ENCODE assay signal across 31 cellular contexts in genomic region chr17:78952706-78953105, GRCh38. TPM values are rescaled to one million over a fixed set of nuclear protein-coding genes. Genes with fewer than 3 reads are reported as not detected.
DNase-seq lines count a peak whose midpoint lies in the region; ATAC-seq and TF ChIP-seq lines count a peak whose summit lies in the region.
"Had no signal": no experiment of that assay in that cellular context is flagged by ENCODE, and none has a peak within 500 bp of the region (broad histone marks: within the 10 kb centered on the region; RNA-seq: fewer than 3 reads in every experiment).

No MANE protein-coding gene starts in this region.

- no peak for TF ChIP-seq EP300 in transverse colon (IDR thresholded peaks at IDR 0.05; ENCODE audit: low read depth)

- H3K9ac ChIP-seq in neural progenitor cell, result no peak overlapping the region
- H3K9ac ChIP-seq: KMS-11 had no signal

- WGBS in right cardiac atrium, result 87% methylated on average over 10 of the region's 10 CpGs
- 81% methylated on average over 10 of the region's 10 CpGs; no CpG with 5 or more reads in 1 of the 2 donors for WGBS in transverse colon (ENCODE audit: low coverage in 1 of 2), 2 donors

- no peaks in the 10 kb centered on the region for H3K79me2 ChIP-seq in neural progenitor cell (ENCODE audit: low read depth)

- H3K4me3 ChIP-seq in right cardiac atrium (ENCODE audit: low read length), result no peak overlapping the region
- H3K4me3 ChIP-seq in neural progenitor cell, result no peak overlapping the region
- no peak overlapping the region for H3K4me3 ChIP-seq in transverse colon
- H3K4me3 ChIP-seq: gastrocnemius medialis, left lung, prostate gland had no signal

- no peaks in the 10 kb centered on the region for H3F3A ChIP-seq in neural progenitor cell (ENCODE audit: low read depth)

- in situ Hi-C loops in transverse colon (cut with MboI; ENCODE audit: low pct_ligation_motif_present in 1 of 4, low pct_unique_long_range_greater_than_20kb in 1 of 4, low sequenced_read_pairs in 3 of 4), result no loop called here

- H3K27ac ChIP-seq in right cardiac atrium (ENCODE audit: low read length), result no peak overlapping the region
- H3K27ac ChIP-seq in neural progenitor cell, result no peak overlapping the region
- H3K27ac ChIP-seq in transverse colon, result peak overlapping the region; percentile 10 to 61 (median 36)
- H3K27ac ChIP-seq: C4-2B, gastrocnemius medialis, KMS-11, left lung had no signal

- H3K9me3 ChIP-seq in right cardiac atrium (ENCODE audit: control insufficient read depth, low read length) (peaks cover 2% of the 10 kb centered on the region), neural progenitor cell (ENCODE audit: low read depth) (no peaks in the 10 kb centered on the region), transverse colon (peaks cover 0 to 8% of the 10 kb centered on the region in 2 donors)
- H3K9me3 ChIP-seq: prostate gland had no signal

- POLR2A ChIA-PET in activated CD8-positive, alpha-beta T cell treated with anti-CD3 and anti-CD28 coated beads for 36 hours (lab: Charles Lee), result interaction anchor here (0.6 to 0.7 kb wide), 2 partner anchors 32 to 89 kb away, joined by 3 read pairs; no protein-coding TSS in a partner anchor

- ATAC-seq in right cardiac atrium, result peak; percentile 12 to 15
- no peak for ATAC-seq in activated T-cell treated with anti-CD3 and anti-CD28 coated beads, Interleukin-2, amount 50 U/mL, for 72 hours (replicated peaks in 1 of 2)
- ATAC-seq in activated CD8-positive, alpha-beta T cell treated with anti-CD3 and anti-CD28 coated beads for 36 hours, result no peak
- ATAC-seq: activated CD8-positive, alpha-beta T cell treated with anti-CD3 and anti-CD28 coated beads, Interleukin-2, amount 10 ng/mL, durations not matched to agents 7 days and 5 days; esophagus mucosa; gastrocnemius medialis; HCT116 had no signal

- H3K27ac Mint-ChIP-seq in brain, result peak overlapping the region in 3 of 5 experiments; percentile 60 to 99 (median 96)
- peak overlapping the region; percentile 50 for H3K27ac Mint-ChIP-seq in neural progenitor cell
- no peak overlapping the region for H3K27ac Mint-ChIP-seq in activated T-cell treated with anti-CD3 and anti-CD28 coated beads, Interleukin-2, amount 50 U/mL, for 72 hours
- H3K27ac Mint-ChIP-seq in activated CD8-positive, alpha-beta T cell treated with anti-CD3 and anti-CD28 coated beads for 36 hours, result no peak overlapping the region
- H3K27ac Mint-ChIP-seq: activated CD8-positive, alpha-beta T cell treated with anti-CD3 and anti-CD28 coated beads, Interleukin-2, amount 10 ng/mL, durations not matched to agents 7 days and 5 days; activated naive CD8-positive, alpha-beta T cell; dendritic cell treated with granulocyte-macrophage colony-stimulating factor and Interleukin-4, amounts not matched to agents 40 ng/mL and 50 ng/mL, for 4 days; immature natural killer cell had no signal

- TF ChIP-seq POLR2A in transverse colon (IDR thresholded peaks at IDR 0.05), result no peak

- intact Hi-C loops in right cardiac atrium (cut with DNase I) (no loop called here), transverse colon (cut with DNase I; ENCODE audit: low total_unique reads) (no loop called here)
- intact Hi-C loops in activated CD8-positive, alpha-beta T cell treated with anti-CD3 and anti-CD28 coated beads for 36 hours (cut with micrococcal nuclease), result no loop called here

- DNase-seq in right cardiac atrium (peak in 2 of 3 donors; percentile 50 to 63), neural progenitor cell (ENCODE audit: low spot score) (no peak), transverse colon (no peak), OCI-M2 (lab: John Stamatoyannopoulos, UW; ENCODE audit: unreplicated experiment) (no peak)
- no peak for DNase-seq in activated T-cell treated with anti-CD3 and anti-CD28 coated beads, Interleukin-2, amount 50 U/mL, for 72 hours
- no peak for DNase-seq in activated CD8-positive, alpha-beta T cell treated with anti-CD3 and anti-CD28 coated beads for 36 hours
- DNase-seq: activated CD4-positive, alpha-beta T cell treated with anti-CD3 and anti-CD28 coated beads for 1 hour; activated CD8-positive, alpha-beta T cell treated with anti-CD3 and anti-CD28 coated beads, Interleukin-2, amount 10 ng/mL, durations not matched to agents 7 days and 5 days; activated effector memory CD4-positive, alpha-beta T cell treated with Interleukin-2 at 50 U/mL for 16 hours; aorta; caudate nucleus; DND-41; endodermal cell; gastrocnemius medialis; hippocampal formation; immature natural killer cell; left lung; NCI-H146; NCI-H446 treated with DMSO at 0.1 percent for 48 hours; NCI-H82; stimulated activated naive CD4-positive, alpha-beta T cell treated with Interleukin-2 at 50 U/mL for 16 hours; T-helper 2 cell had no signal

- CTCF ChIA-PET in activated CD8-positive, alpha-beta T cell treated with anti-CD3 and anti-CD28 coated beads for 36 hours (lab: Charles Lee), result interaction anchor here (1.3 to 2.7 kb wide), 2 partner anchors 19 to 87 kb away, joined by 3 to 13 read pairs; no protein-coding TSS in a partner anchor

- H3K4me3 Mint-ChIP-seq in brain (no peak overlapping the region), neural progenitor cell (no peak overlapping the region)
- no peak overlapping the region for H3K4me3 Mint-ChIP-seq in activated T-cell treated with anti-CD3 and anti-CD28 coated beads, Interleukin-2, amount 50 U/mL, for 72 hours
- no peak overlapping the region for H3K4me3 Mint-ChIP-seq in activated CD8-positive, alpha-beta T cell treated with anti-CD3 and anti-CD28 coated beads for 36 hours
- H3K4me3 Mint-ChIP-seq: activated CD8-positive, alpha-beta T cell treated with anti-CD3 and anti-CD28 coated beads, Interleukin-2, amount 10 ng/mL, durations not matched to agents 7 days and 5 days; activated naive CD8-positive, alpha-beta T cell; dendritic cell treated with granulocyte-macrophage colony-stimulating factor and Interleukin-4, amounts not matched to agents 40 ng/mL and 50 ng/mL, for 4 days; endodermal cell; immature natural killer cell; neural crest cell had no signal

- TF ChIP-seq CTCF in brain (conservative IDR thresholded peaks at IDR 0.05) (no peak), neural progenitor cell (IDR thresholded peaks at IDR 0.05) (no peak), transverse colon (IDR thresholded peaks at IDR 0.05) (no peak)
- no peak for TF ChIP-seq CTCF in activated CD8-positive, alpha-beta T cell treated with anti-CD3 and anti-CD28 coated beads for 36 hours (IDR thresholded peaks at IDR 0.05)

- H3K4me1 ChIP-seq in right cardiac atrium (ENCODE audit: control insufficient read depth, insufficient read depth, low read length), result no peaks in the 10 kb centered on the region
- peaks cover 4% of the 10 kb centered on the region for H3K4me1 ChIP-seq in neural progenitor cell
- peaks cover under 1 to 16% (median 6%) of the 10 kb centered on the region in 4 donors for H3K4me1 ChIP-seq in transverse colon
- H3K4me1 ChIP-seq: gastrocnemius medialis, left lung, prostate gland had no signal

- H3K4me1 Mint-ChIP-seq in brain (peaks cover 61% of the 10 kb centered on the region), neural progenitor cell (peaks cover 65% of the 10 kb centered on the region)
- H3K4me1 Mint-ChIP-seq in activated T-cell treated with anti-CD3 and anti-CD28 coated beads, Interleukin-2, amount 50 U/mL, for 72 hours (ENCODE audit: low read depth), result peaks cover 9% of the 10 kb centered on the region
- no peaks in the 10 kb centered on the region for H3K4me1 Mint-ChIP-seq in activated CD8-positive, alpha-beta T cell treated with anti-CD3 and anti-CD28 coated beads for 36 hours (ENCODE audit: low read depth)
- H3K4me1 Mint-ChIP-seq: immature natural killer cell had no signal

- H3K36me3 Mint-ChIP-seq in brain, result peaks cover 8% of the 10 kb centered on the region
- H3K36me3 Mint-ChIP-seq in neural progenitor cell, result peaks cover 4% of the 10 kb centered on the region
- H3K36me3 Mint-ChIP-seq in activated T-cell treated with anti-CD3 and anti-CD28 coated beads, Interleukin-2, amount 50 U/mL, for 72 hours (ENCODE audit: insufficient read depth in 2 of 2), result peaks cover 8 to 10% of the 10 kb centered on the region in 2 donors
- H3K36me3 Mint-ChIP-seq in activated CD8-positive, alpha-beta T cell treated with anti-CD3 and anti-CD28 coated beads for 36 hours (ENCODE audit: low read depth), result peaks cover 2% of the 10 kb centered on the region
- H3K36me3 Mint-ChIP-seq: immature natural killer cell had no signal

- H3K9me3 Mint-ChIP-seq in brain (peaks cover 21 to 36% (median 27%) of the 10 kb centered on the region in 5 experiments), neural progenitor cell (peaks cover 21% of the 10 kb centered on the region)
- H3K9me3 Mint-ChIP-seq in activated T-cell treated with anti-CD3 and anti-CD28 coated beads, Interleukin-2, amount 50 U/mL, for 72 hours, result peaks cover 1 to 8% of the 10 kb centered on the region in 2 donors
- peaks cover 18% of the 10 kb centered on the region for H3K9me3 Mint-ChIP-seq in activated CD8-positive, alpha-beta T cell treated with anti-CD3 and anti-CD28 coated beads for 36 hours

- H3K36me3 ChIP-seq in neural progenitor cell (no peaks in the 10 kb centered on the region), transverse colon (no peaks in the 10 kb centered on the region)
- H3K36me3 ChIP-seq: gastrocnemius medialis, left lung, prostate gland had no signal

- H3K27me3 ChIP-seq in right cardiac atrium (ENCODE audit: control insufficient read depth, insufficient read depth), result no peaks in the 10 kb centered on the region
- no peaks in the 10 kb centered on the region for H3K27me3 ChIP-seq in neural progenitor cell
- H3K27me3 ChIP-seq in transverse colon, result no peaks in the 10 kb centered on the region
- H3K27me3 ChIP-seq: gastrocnemius medialis, left lung had no signal

- no peak overlapping the region for H2AFZ ChIP-seq in neural progenitor cell (replicated peaks)

- H3K4me2 ChIP-seq in neural progenitor cell, result no peak overlapping the region
- H3K4me2 ChIP-seq: KMS-11 had no signal

- no peaks in the 10 kb centered on the region for H4K20me1 ChIP-seq in neural progenitor cell (ENCODE audit: low read depth)

- no peaks in the 10 kb centered on the region for H3K27me3 Mint-ChIP-seq in brain
- H3K27me3 Mint-ChIP-seq in neural progenitor cell (ENCODE audit: insufficient read depth, low read depth), result peaks cover 22% of the 10 kb centered on the region
- H3K27me3 Mint-ChIP-seq in activated T-cell treated with anti-CD3 and anti-CD28 coated beads, Interleukin-2, amount 50 U/mL, for 72 hours (ENCODE audit: low read depth), result no peaks in the 10 kb centered on the region
- H3K27me3 Mint-ChIP-seq in activated CD8-positive, alpha-beta T cell treated with anti-CD3 and anti-CD28 coated beads for 36 hours, result no peaks in the 10 kb centered on the region
- H3K27me3 Mint-ChIP-seq: activated naive CD8-positive, alpha-beta T cell had no signal

RNA-seq across cellular contexts. Expression of gene LGALS3BP, which starts 27.0 kb away (rescaled TPM):
- polyA plus RNA-seq in brain (ENCODE audit: insufficient read depth, low read depth, low replicate concordance) (265 TPM), right cardiac atrium (397 TPM)
- total RNA-seq in right cardiac atrium (100 to 1,000 TPM; 439 to 581 (median 506) TPM), neural progenitor cell (ENCODE audit: low replicate concordance) (17.5 and 64.3 TPM in 2 replicates), transverse colon (1,000 to 10,000 TPM in 2 of 4 donors, 100 to 1,000 TPM in 2; 796 to 1,440 (median 1,077) TPM)
- total RNA-seq in activated T-cell treated with anti-CD3 and anti-CD28 coated beads, Interleukin-2, amount 50 U/mL, for 72 hours, result 10 to 100 TPM; 23.1 to 28.2 TPM
- 10 to 100 TPM; 41.4 to 50.8 TPM for total RNA-seq in activated CD8-positive, alpha-beta T cell treated with anti-CD3 and anti-CD28 coated beads for 36 hours

RNA-seq across cellular contexts. Expression of gene TIMP2, which starts 27.5 kb away (rescaled TPM):
- polyA plus RNA-seq in brain (ENCODE audit: insufficient read depth, low read depth, low replicate concordance), result 314 TPM
- total RNA-seq in right cardiac atrium, result 100 to 1,000 TPM; 153 to 183 (median 168) TPM
- 86.9 TPM for polyA plus RNA-seq in right cardiac atrium
- 19.8 and 22.3 TPM in 2 replicates for total RNA-seq in neural progenitor cell (ENCODE audit: low replicate concordance)
- 10 to 100 TPM; 32.2 to 70.7 (median 54.6) TPM for total RNA-seq in transverse colon
- 1 to 10 TPM; 2.6 to 4.1 TPM for total RNA-seq in activated T-cell treated with anti-CD3 and anti-CD28 coated beads, Interleukin-2, amount 50 U/mL, for 72 hours
- total RNA-seq in activated CD8-positive, alpha-beta T cell treated with anti-CD3 and anti-CD28 coated beads for 36 hours, result 1 to 10 TPM; 2.4 to 2.5 TPM

RNA-seq across cellular contexts. Expression of gene CEP295NL, which starts 49.7 kb away (rescaled TPM):
- polyA plus RNA-seq in brain (ENCODE audit: insufficient read depth, low read depth, low replicate concordance), result 0.20 TPM
- 1 to 10 TPM in 2 of 4 donors, under 1 TPM in 2; 0.76 to 1.3 (median 1.0) TPM for total RNA-seq in right cardiac atrium
- polyA plus RNA-seq in right cardiac atrium, result 0.57 TPM
- total RNA-seq in neural progenitor cell (ENCODE audit: low replicate concordance), result 0.28 and 0.39 TPM in 2 replicates
- total RNA-seq in transverse colon, result 1 to 10 TPM; 1.8 to 3.0 (median 2.5) TPM
- total RNA-seq in activated T-cell treated with anti-CD3 and anti-CD28 coated beads, Interleukin-2, amount 50 U/mL, for 72 hours, result under 1 TPM; 0.12 to 0.19 TPM
- under 1 TPM in 1 of 2 experiments, not detected in 1; 0.18 TPM for total RNA-seq in activated CD8-positive, alpha-beta T cell treated with anti-CD3 and anti-CD28 coated beads for 36 hours
- polyA plus RNA-seq: immature natural killer cell had no signal

RNA-seq across cellular contexts. Expression of gene CANT1, which starts 56.9 kb away (rescaled TPM):
- 64.2 TPM for polyA plus RNA-seq in brain (ENCODE audit: insufficient read depth, low read depth, low replicate concordance)
- 10 to 100 TPM; 28.1 to 38.8 (median 33.3) TPM for total RNA-seq in right cardiac atrium
- polyA plus RNA-seq in right cardiac atrium, result 13.6 TPM
- total RNA-seq in neural progenitor cell (ENCODE audit: low replicate concordance), result 24.3 and 61.3 TPM in 2 replicates
- total RNA-seq in transverse colon, result 100 to 1,000 TPM in 3 of 4 donors, 10 to 100 TPM in 1; 89.4 to 231 (median 138) TPM
- total RNA-seq in activated T-cell treated with anti-CD3 and anti-CD28 coated beads, Interleukin-2, amount 50 U/mL, for 72 hours, result 10 to 100 TPM; 52.9 to 58.1 TPM
- 10 to 100 TPM; 41.4 to 48.2 TPM for total RNA-seq in activated CD8-positive, alpha-beta T cell treated with anti-CD3 and anti-CD28 coated beads for 36 hours

Comparison
In these comparisons a context has a peak if more than half of its experiments do, and no peak if none do; other contexts are left out.
1. H3K27ac Mint-ChIP-seq: peak in brain (3 of 5) and neural progenitor cell (single experiment); none in activated T-cell treated with anti-CD3 and anti-CD28 coated beads, Interleukin-2, amount 50 U/mL, for 72 hours (single experiment) and activated CD8-positive, alpha-beta T cell treated with anti-CD3 and anti-CD28 coated beads for 36 hours (single experiment).
2. ATAC-seq: peak in right cardiac atrium (2 of 2); none in activated T-cell treated with anti-CD3 and anti-CD28 coated beads, Interleukin-2, amount 50 U/mL, for 72 hours (0 of 2) and activated CD8-positive, alpha-beta T cell treated with anti-CD3 and anti-CD28 coated beads for 36 hours (single experiment).
3. DNase-seq: peak in right cardiac atrium (2 of 3); none in neural progenitor cell (single experiment), transverse colon (single experiment), activated T-cell treated with anti-CD3 and anti-CD28 coated beads, Interleukin-2, amount 50 U/mL, for 72 hours (0 of 2), OCI-M2 (single experiment) and activated CD8-positive, alpha-beta T cell treated with anti-CD3 and anti-CD28 coated beads for 36 hours (single experiment).
4. H3K27ac ChIP-seq: peak in transverse colon (4 of 4); none in right cardiac atrium (single experiment) and neural progenitor cell (single experiment).